Comparison of ENCODE assay signal across 8 cellular contexts in genomic region chr7:35424869-35425495, GRCh38.
DNase-seq lines count a peak whose midpoint lies in the region; ATAC-seq and TF ChIP-seq lines count a peak whose summit lies in the region.

No MANE protein-coding gene starts in this region.

- ATAC-seq in GM19467 (IDR thresholded peaks at IDR 0.05; ENCODE audit: unreplicated experiment) (peak; percentile 78), SK-N-SH treated with all-trans-retinoic acid at 6 μM for 48 hours (peak; percentile 96), right cardiac atrium (peak; percentile 65 to 74)

- 58% methylated on average over 4 of the region's 4 CpGs for WGBS in right cardiac atrium

- H3K9me3 ChIP-seq in right cardiac atrium (ENCODE audit: control insufficient read depth, low read length): no peaks in the 10 kb centered on the region

- H3K4me1 ChIP-seq in right cardiac atrium (ENCODE audit: control insufficient read depth, insufficient read depth, low read length): peaks cover under 1% of the 10 kb centered on the region

- in situ Hi-C loops in KBM-7 (cut with MboI; ENCODE audit: low pct_unique_long_range_greater_than_20kb, low sequenced_read_pairs): no loop called here

- DNase-seq in COLO829 (ENCODE audit: low spot score): peak; percentile 59
- DNase-seq in KBM-7: peak; percentile 80
- peak; percentile 11 for DNase-seq in activated naive CD8-positive, alpha-beta T cell treated with anti-CD3 and anti-CD28 coated beads, Interleukin-2, amount 50 U/mL, for 16 hours (ENCODE audit: low read depth, low spot score)
- DNase-seq in right cardiac atrium: peak; percentile 61 to 88 (median 81)
- DNase-seq in stimulated activated CD4-positive, alpha-beta T cell treated with anti-CD3 and anti-CD28 coated beads, Interleukin-12 subunit alpha, Interleukin-12 subunit beta, amount 100 ng/mL, for 4 hours: peak; percentile 46
- no peak for DNase-seq in posterior vena cava (ENCODE audit: low spot score)

- intact Hi-C loops in right cardiac atrium (cut with DNase I): loop anchor here (5.0 to 10.0 kb wide), 4 partner anchors 90 to 170 kb away; partner anchors contain the start of gene TBX20 (in 1 of the 4)
- intact Hi-C loops in posterior vena cava (cut with DNase I): no loop called here

- no peak overlapping the region for H3K4me3 ChIP-seq in right cardiac atrium (ENCODE audit: low read length)

- no peak overlapping the region for H3K27ac ChIP-seq in right cardiac atrium (ENCODE audit: low read length)

- no peaks in the 10 kb centered on the region for H3K27me3 ChIP-seq in right cardiac atrium (ENCODE audit: control insufficient read depth, insufficient read depth)

TF ChIP-seq in SK-N-SH treated with all-trans-retinoic acid at 6 μM for 48 hours, 23 proteins besides CTCF, POLR2A, EP300 and RAD21:
- no peak for TF ChIP-seq CREB5 (CRISPR knock-in tag; IDR thresholded peaks at IDR 0.05; ENCODE audit: low read depth)
- TF ChIP-seq PPARA (CRISPR knock-in tag; IDR thresholded peaks at IDR 0.05; ENCODE audit: borderline replicate concordance): no peak
- no peak for TF ChIP-seq ZNF70 (CRISPR knock-in tag; IDR thresholded peaks at IDR 0.05)
- no peak for TF ChIP-seq ZFP3 (CRISPR knock-in tag; IDR thresholded peaks at IDR 0.05)
- no peak for TF ChIP-seq CSRNP3 (CRISPR knock-in tag; IDR thresholded peaks at IDR 0.05)
- TF ChIP-seq ARNTL (CRISPR knock-in tag; IDR thresholded peaks at IDR 0.05; ENCODE audit: borderline replicate concordance, low read depth): no peak
TF ChIP-seq in SK-N-SH treated with all-trans-retinoic acid at 6 μM for 48 hours: peak in this region for 0.

Comparison
In these comparisons a context has a peak if more than half of its experiments do, and no peak if none do; other contexts are left out.
1. intact Hi-C loops: an anchor here in right cardiac atrium (5.0 to 10.0 kb wide); none called in posterior vena cava.